Comparison of ENCODE assay signal across 17 cellular contexts in the genomic region with DNA sequence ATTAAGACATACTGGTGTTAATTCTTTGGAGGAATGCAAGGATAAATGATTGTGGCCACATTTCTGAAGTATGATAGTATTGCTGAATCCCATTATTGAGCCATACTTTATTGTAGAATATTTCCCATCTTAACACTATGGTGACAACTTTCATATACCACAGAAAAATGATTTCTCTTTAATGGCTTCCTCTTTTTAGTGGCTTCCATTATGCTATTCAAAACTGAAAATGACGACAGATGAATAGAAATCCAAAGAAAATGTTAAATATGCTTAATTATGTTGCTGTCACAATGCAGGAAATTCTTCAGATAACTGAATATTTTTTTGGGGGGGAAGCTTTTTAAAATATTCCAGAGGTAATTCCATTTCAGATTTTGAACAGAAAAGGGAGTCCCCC.
DNase-seq lines count a peak whose midpoint lies in the region; ATAC-seq, FAIRE-seq and TF ChIP-seq lines count a peak whose summit lies in the region.
"Had no signal": no experiment of that assay in that cellular context is flagged by ENCODE, and none has a peak within 500 bp of the region (broad histone marks: within the 10 kb centered on the region; RNA-seq: fewer than 3 reads in every experiment).

No MANE protein-coding gene starts in this region.

- H3K9ac ChIP-seq in GM12878 (ENCODE audit: control insufficient read depth, insufficient read depth, low read length), result no peak overlapping the region

- TF ChIP-seq RAD21 in GM12878 (IDR thresholded peaks at IDR 0.05; ENCODE audit: insufficient read depth, low read depth, low read length), result no peak

- 28% methylated on average over 1 of the region's 1 CpG for WGBS in GM12878 (ENCODE audit: insufficient coverage, insufficient replicate concordance, low lambda C conversion rate, missing lambda C conversion rate)

- no peak for TF ChIP-seq CTCF in GM12878 (IDR thresholded peaks at IDR 0.05 in 2 of 3, conservative IDR thresholded peaks at IDR 0.05 in 1 of 3; ENCODE audit: control insufficient read depth in 2 of 3, extremely low read depth in 1 of 3, insufficient read depth in 1 of 3, low read depth in 3 of 3, low read length in 3 of 3)

- RAD21 ChIA-PET in GM12878 (lab: Charles Lee; ENCODE audit: unreplicated experiment), result no interaction called here

- no peak for DNase-seq in GM12891 (ENCODE audit: insufficient read length, low spot score)
- DNase-seq in GM19239 (ENCODE audit: insufficient read length, low spot score), result no peak
- DNase-seq in NOMO-1 treated with DMSO at 0.1 percent for 48 hours (lab: John Stamatoyannopoulos, UW; ENCODE audit: unreplicated experiment), result peak; percentile 75
- DNase-seq in GM12878 (ENCODE audit: low read depth, low spot score), result no peak
- DNase-seq in sciatic nerve (ENCODE audit: low spot score), result no peak
- DNase-seq: C1 segment of cervical spinal cord; Calu3; CD4-positive, alpha-beta memory T cell; COR-L47; DMS53; DND-41; H9 had no signal

- no peaks in the 10 kb centered on the region; the same call in 2 of the 3 replicates for H3K9me3 ChIP-seq in GM12878 (replicated peaks; ENCODE audit: control insufficient read depth, insufficient read depth, low read length)

- H4K20me1 ChIP-seq in GM12878 (ENCODE audit: control insufficient read depth, insufficient read depth), result no peaks in the 10 kb centered on the region

- SMC1A ChIA-PET in GM12878 (lab: Charles Lee; ENCODE audit: uncharacterized antibody, unreplicated experiment), result interaction anchor here (1.0 kb wide), 1 partner anchor 9 kb away, joined by 4 read pairs; no protein-coding TSS in a partner anchor

- no peak for TF ChIP-seq EP300 in GM12878 (IDR thresholded peaks at IDR 0.05; ENCODE audit: borderline replicate concordance in 1 of 2, control insufficient read depth in 1 of 2, low read depth in 2 of 2, low read length in 2 of 2)

- FAIRE-seq in GM12891 (lab: Jason Lieb, UNC) (no peak), GM19239 (lab: Jason Lieb, UNC) (peak; percentile 4), GM12878 (lab: Jason Lieb, UNC) (no peak)
- FAIRE-seq: G401.6, GM18507 had no signal

- peaks cover 42% of the 10 kb centered on the region for H3K4me1 ChIP-seq in GM12878 (ENCODE audit: control insufficient read depth, insufficient read depth, low read length)

- CTCF ChIA-PET in GM12878 (lab: Yijun Ruan, JAX), result interaction anchor here (0.7 kb wide), 1 partner anchor 620 kb away, joined by 3 read pairs; no protein-coding TSS in a partner anchor

- no peaks in the 10 kb centered on the region for H3K79me2 ChIP-seq in GM12878 (ENCODE audit: control insufficient read depth, insufficient read depth, low read length)

- no peak for TF ChIP-seq POLR2A in GM12891 (IDR thresholded peaks at IDR 0.05; ENCODE audit: low read depth, low read length)
- no peak for TF ChIP-seq POLR2A in GM12878 (IDR thresholded peaks at IDR 0.05; ENCODE audit: low read depth, low read length)

- H3K4me2 ChIP-seq in GM12878 (ENCODE audit: control insufficient read depth, insufficient read depth), result no peak overlapping the region
- H3K4me2 ChIP-seq: GM23338 had no signal

- H3K4me3 ChIP-seq in GM12878, result no peak overlapping the region
- H3K4me3 ChIP-seq: GM23338 had no signal

- ATAC-seq in GM12878 (no peak), sciatic nerve (no peak), HG03342 (IDR thresholded peaks at IDR 0.05; ENCODE audit: unreplicated experiment) (no peak)
- ATAC-seq: GM23338, HCT116 had no signal

- intact Hi-C loops in GM12878 (cut with micrococcal nuclease; ENCODE audit: unreplicated experiment) (no loop called here), sciatic nerve (cut with DNase I) (no loop called here)

- no peak overlapping the region for H3K27ac ChIP-seq in GM12878 (ENCODE audit: control insufficient read depth, insufficient read depth)

- no TSS peak for BruUV-seq in GM12878 (replicated peaks; lab: Mats Ljungman, UMichigan)

- in situ Hi-C loops in GM12878 (cut with MboI), result no loop called here

- H3K36me3 ChIP-seq in GM12878 (ENCODE audit: control insufficient read depth in 2 of 2, insufficient read depth in 2 of 2, low read length in 1 of 2), result no peaks in the 10 kb centered on the region

- H2AFZ ChIP-seq in GM12878 (ENCODE audit: control insufficient read depth, low read depth, low read length), result no peak overlapping the region

- POLR2A ChIA-PET in GM12878 (lab: Charles Lee), result no interaction called here

- H3K27me3 ChIP-seq in GM12878 (replicated peaks in 1 of 2; ENCODE audit: control insufficient read depth in 2 of 2, insufficient read depth in 2 of 2, low read length in 1 of 2), result no peaks in the 10 kb centered on the region

TF ChIP-seq in GM12891, 5 proteins besides CTCF, POLR2A, EP300 and RAD21:
- TF ChIP-seq TAF1 (IDR thresholded peaks at IDR 0.05; ENCODE audit: low read depth, low read length) (no peak), SPI1 (IDR thresholded peaks at IDR 0.05; ENCODE audit: low read depth, low read length) (peak; percentile 63; the same call in 1 of the 2 replicates)

TF ChIP-seq in GM12878, 131 proteins besides CTCF, POLR2A, EP300 and RAD21:
- TF ChIP-seq, protein P1, sequence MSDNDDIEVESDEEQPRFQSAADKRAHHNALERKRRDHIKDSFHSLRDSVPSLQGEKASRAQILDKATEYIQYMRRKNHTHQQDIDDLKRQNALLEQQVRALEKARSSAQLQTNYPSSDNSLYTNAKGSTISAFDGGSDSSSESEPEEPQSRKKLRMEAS (IDR thresholded peaks at IDR 0.05; ENCODE audit: low read depth, low read length), result no peak
- TF ChIP-seq, protein P2, sequence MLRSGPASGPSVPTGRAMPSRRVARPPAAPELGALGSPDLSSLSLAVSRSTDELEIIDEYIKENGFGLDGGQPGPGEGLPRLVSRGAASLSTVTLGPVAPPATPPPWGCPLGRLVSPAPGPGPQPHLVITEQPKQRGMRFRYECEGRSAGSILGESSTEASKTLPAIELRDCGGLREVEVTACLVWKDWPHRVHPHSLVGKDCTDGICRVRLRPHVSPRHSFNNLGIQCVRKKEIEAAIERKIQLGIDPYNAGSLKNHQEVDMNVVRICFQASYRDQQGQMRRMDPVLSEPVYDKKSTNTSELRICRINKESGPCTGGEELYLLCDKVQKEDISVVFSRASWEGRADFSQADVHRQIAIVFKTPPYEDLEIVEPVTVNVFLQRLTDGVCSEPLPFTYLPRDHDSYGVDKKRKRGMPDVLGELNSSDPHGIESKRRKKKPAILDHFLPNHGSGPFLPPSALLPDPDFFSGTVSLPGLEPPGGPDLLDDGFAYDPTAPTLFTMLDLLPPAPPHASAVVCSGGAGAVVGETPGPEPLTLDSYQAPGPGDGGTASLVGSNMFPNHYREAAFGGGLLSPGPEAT (IDR thresholded peaks at IDR 0.05; ENCODE audit: low read depth), result peak; percentile 27; the same call in 1 of the 2 replicates
- peak; percentile 46 for TF ChIP-seq NFIC (IDR thresholded peaks at IDR 0.05; ENCODE audit: low read depth, low read length)
- TF ChIP-seq MTA2 (IDR thresholded peaks at IDR 0.05; ENCODE audit: low read depth), result peak; percentile 79; the same call in 1 of the 2 replicates
- TF ChIP-seq, protein P3, sequence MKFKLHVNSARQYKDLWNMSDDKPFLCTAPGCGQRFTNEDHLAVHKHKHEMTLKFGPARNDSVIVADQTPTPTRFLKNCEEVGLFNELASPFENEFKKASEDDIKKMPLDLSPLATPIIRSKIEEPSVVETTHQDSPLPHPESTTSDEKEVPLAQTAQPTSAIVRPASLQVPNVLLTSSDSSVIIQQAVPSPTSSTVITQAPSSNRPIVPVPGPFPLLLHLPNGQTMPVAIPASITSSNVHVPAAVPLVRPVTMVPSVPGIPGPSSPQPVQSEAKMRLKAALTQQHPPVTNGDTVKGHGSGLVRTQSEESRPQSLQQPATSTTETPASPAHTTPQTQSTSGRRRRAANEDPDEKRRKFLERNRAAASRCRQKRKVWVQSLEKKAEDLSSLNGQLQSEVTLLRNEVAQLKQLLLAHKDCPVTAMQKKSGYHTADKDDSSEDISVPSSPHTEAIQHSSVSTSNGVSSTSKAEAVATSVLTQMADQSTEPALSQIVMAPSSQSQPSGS (IDR thresholded peaks at IDR 0.05; ENCODE audit: low read length), result peak; percentile 46
- TF ChIP-seq IKZF1 (conservative IDR thresholded peaks at IDR 0.05), result 0 out of 2 replicates have a peak, but pooled peaks have one; percentile 21
- no peak for TF ChIP-seq KLF5 (IDR thresholded peaks at IDR 0.05; ENCODE audit: partially characterized antibody)
- peak; percentile 41 for TF ChIP-seq JUNB (IDR thresholded peaks at IDR 0.05)
- TF ChIP-seq, protein P4, sequence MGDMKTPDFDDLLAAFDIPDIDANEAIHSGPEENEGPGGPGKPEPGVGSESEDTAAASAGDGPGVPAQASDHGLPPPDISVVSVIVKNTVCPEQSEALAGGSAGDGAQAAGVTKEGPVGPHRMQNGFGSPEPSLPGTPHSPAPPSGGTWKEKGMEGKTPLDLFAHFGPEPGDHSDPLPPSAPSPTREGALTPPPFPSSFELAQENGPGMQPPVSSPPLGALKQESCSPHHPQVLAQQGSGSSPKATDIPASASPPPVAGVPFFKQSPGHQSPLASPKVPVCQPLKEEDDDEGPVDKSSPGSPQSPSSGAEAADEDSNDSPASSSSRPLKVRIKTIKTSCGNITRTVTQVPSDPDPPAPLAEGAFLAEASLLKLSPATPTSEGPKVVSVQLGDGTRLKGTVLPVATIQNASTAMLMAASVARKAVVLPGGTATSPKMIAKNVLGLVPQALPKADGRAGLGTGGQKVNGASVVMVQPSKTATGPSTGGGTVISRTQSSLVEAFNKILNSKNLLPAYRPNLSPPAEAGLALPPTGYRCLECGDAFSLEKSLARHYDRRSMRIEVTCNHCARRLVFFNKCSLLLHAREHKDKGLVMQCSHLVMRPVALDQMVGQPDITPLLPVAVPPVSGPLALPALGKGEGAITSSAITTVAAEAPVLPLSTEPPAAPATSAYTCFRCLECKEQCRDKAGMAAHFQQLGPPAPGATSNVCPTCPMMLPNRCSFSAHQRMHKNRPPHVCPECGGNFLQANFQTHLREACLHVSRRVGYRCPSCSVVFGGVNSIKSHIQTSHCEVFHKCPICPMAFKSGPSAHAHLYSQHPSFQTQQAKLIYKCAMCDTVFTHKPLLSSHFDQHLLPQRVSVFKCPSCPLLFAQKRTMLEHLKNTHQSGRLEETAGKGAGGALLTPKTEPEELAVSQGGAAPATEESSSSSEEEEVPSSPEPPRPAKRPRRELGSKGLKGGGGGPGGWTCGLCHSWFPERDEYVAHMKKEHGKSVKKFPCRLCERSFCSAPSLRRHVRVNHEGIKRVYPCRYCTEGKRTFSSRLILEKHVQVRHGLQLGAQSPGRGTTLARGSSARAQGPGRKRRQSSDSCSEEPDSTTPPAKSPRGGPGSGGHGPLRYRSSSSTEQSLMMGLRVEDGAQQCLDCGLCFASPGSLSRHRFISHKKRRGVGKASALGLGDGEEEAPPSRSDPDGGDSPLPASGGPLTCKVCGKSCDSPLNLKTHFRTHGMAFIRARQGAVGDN (IDR thresholded peaks at IDR 0.05), result no peak
- peak; percentile 70 for TF ChIP-seq RUNX3 (IDR thresholded peaks at IDR 0.05; ENCODE audit: low read length)
- TF ChIP-seq ATF7 (IDR thresholded peaks at IDR 0.05; ENCODE audit: low read depth), result peak; percentile 61; the same call in 1 of the 2 replicates
- TF ChIP-seq SPI1 (IDR thresholded peaks at IDR 0.05; ENCODE audit: borderline replicate concordance, insufficient read depth, low read depth, low read length), result peak; percentile 75
- TF ChIP-seq IKZF2 (IDR thresholded peaks at IDR 0.05), result peak; percentile 41 to 53; a peak in 3 of 4 replicates
